Comparison of ENCODE assay signal across 1 cellular context in genomic region chr12:109277899-109278762, GRCh38.
A peak's percentile ranks its signal among the peaks of the same experiment; 100 is the strongest.
TF ChIP-seq lines count a peak whose summit lies in the region.

No MANE protein-coding gene starts in this region.

TF ChIP-seq in HepG2, 621 proteins besides CTCF, POLR2A, EP300 and RAD21 (continued from another document and continues in another):
- TF ChIP-seq ZBED4 (CRISPR knock-in tag; IDR thresholded peaks at IDR 0.05; ENCODE audit: borderline replicate concordance): no peak
- TF ChIP-seq ZNF619 (CRISPR knock-in tag; IDR thresholded peaks at IDR 0.05): no peak
- peak; percentile 62; the same call in 1 of the 2 replicates for TF ChIP-seq MIER2 (CRISPR knock-in tag; IDR thresholded peaks at IDR 0.05)
- TF ChIP-seq ZNF598 (CRISPR knock-in tag; IDR thresholded peaks at IDR 0.05; ENCODE audit: borderline replicate concordance): no peak
- TF ChIP-seq ZNF740 (CRISPR knock-in tag; IDR thresholded peaks at IDR 0.05): no peak
- no peak for TF ChIP-seq ZNF784 (CRISPR knock-in tag; IDR thresholded peaks at IDR 0.05; ENCODE audit: borderline replicate concordance)
- 0 out of 2 replicates have a peak, but pooled peaks have one; percentile 52 for TF ChIP-seq ZNF362 (CRISPR knock-in tag; IDR thresholded peaks at IDR 0.05; ENCODE audit: borderline replicate concordance)
- TF ChIP-seq JUND (CRISPR knock-in tag; IDR thresholded peaks at IDR 0.05): peak; percentile 66
- 0 out of 2 replicates have a peak, but pooled peaks have one; percentile 29 for TF ChIP-seq KLF11 (CRISPR knock-in tag; IDR thresholded peaks at IDR 0.05)
- no peak for TF ChIP-seq YEATS4 (CRISPR knock-in tag; IDR thresholded peaks at IDR 0.05; ENCODE audit: borderline replicate concordance)
- no peak for TF ChIP-seq IRX3 (CRISPR knock-in tag; IDR thresholded peaks at IDR 0.05; ENCODE audit: borderline replicate concordance, low read depth)
- peak; percentile 72 for TF ChIP-seq IRF2 (CRISPR knock-in tag; IDR thresholded peaks at IDR 0.05)
- no peak for TF ChIP-seq CBX2 (IDR thresholded peaks at IDR 0.05; ENCODE audit: low read depth, low read length)
- TF ChIP-seq CBX2 (CRISPR knock-in tag; IDR thresholded peaks at IDR 0.05; ENCODE audit: low read depth): no peak
- TF ChIP-seq ZNF839 (CRISPR knock-in tag; IDR thresholded peaks at IDR 0.05; ENCODE audit: borderline replicate concordance): no peak
- no peak for TF ChIP-seq MBD4 (IDR thresholded peaks at IDR 0.05; ENCODE audit: borderline replicate concordance, low read length)
- no peak for TF ChIP-seq JUNB (CRISPR knock-in tag; IDR thresholded peaks at IDR 0.05; ENCODE audit: borderline replicate concordance)
- peak; percentile 42; the same call in 1 of the 2 replicates for TF ChIP-seq TGIF2 (CRISPR knock-in tag; IDR thresholded peaks at IDR 0.05)
- no peak for TF ChIP-seq RBFOX2 (IDR thresholded peaks at IDR 0.05; ENCODE audit: low read depth, low read length)
- TF ChIP-seq NAIF1 (CRISPR knock-in tag; IDR thresholded peaks at IDR 0.05; ENCODE audit: borderline replicate concordance): no peak
- TF ChIP-seq TBX3 (IDR thresholded peaks at IDR 0.05; ENCODE audit: borderline replicate concordance): no peak
- TF ChIP-seq TARDBP (CRISPR knock-in tag; IDR thresholded peaks at IDR 0.05): peak; percentile 82
- TF ChIP-seq TRAFD1 (CRISPR knock-in tag; IDR thresholded peaks at IDR 0.05; ENCODE audit: borderline replicate concordance): no peak
- TF ChIP-seq ZSCAN9 (CRISPR knock-in tag; IDR thresholded peaks at IDR 0.05; ENCODE audit: borderline replicate concordance): no peak; the same call in 1 of the 2 replicates
- TF ChIP-seq FOXA1 (IDR thresholded peaks at IDR 0.05): peak; percentile 31; the same call in 1 of the 2 replicates
- peak; percentile 88 for TF ChIP-seq FOXA1 (CRISPR knock-in tag; IDR thresholded peaks at IDR 0.05)
- no peak for TF ChIP-seq YY1 (IDR thresholded peaks at IDR 0.05; ENCODE audit: insufficient read depth, insufficient replicate concordance, low read depth, low read length)
- peak; percentile 78 for TF ChIP-seq HOXA3 (CRISPR knock-in tag; IDR thresholded peaks at IDR 0.05)
- TF ChIP-seq ZBTB10 (CRISPR knock-in tag; IDR thresholded peaks at IDR 0.05; ENCODE audit: borderline replicate concordance): no peak
- TF ChIP-seq ZNF672 (CRISPR knock-in tag; IDR thresholded peaks at IDR 0.05): no peak
- no peak for TF ChIP-seq ZSCAN12 (CRISPR knock-in tag; IDR thresholded peaks at IDR 0.05)
- TF ChIP-seq ZEB1 (IDR thresholded peaks at IDR 0.05; ENCODE audit: insufficient replicate concordance, low read depth): no peak
- no peak for TF ChIP-seq CREB3 (CRISPR knock-in tag; IDR thresholded peaks at IDR 0.05)
- peak; percentile 89 for TF ChIP-seq NCOA2 (CRISPR knock-in tag; IDR thresholded peaks at IDR 0.05)
- no peak for TF ChIP-seq ZNF382 (CRISPR knock-in tag; IDR thresholded peaks at IDR 0.05; ENCODE audit: borderline replicate concordance)
- no peak for TF ChIP-seq HOXA5 (CRISPR knock-in tag; IDR thresholded peaks at IDR 0.05)
- TF ChIP-seq MEIS1 (CRISPR knock-in tag; IDR thresholded peaks at IDR 0.05; ENCODE audit: borderline replicate concordance): no peak
- TF ChIP-seq ZNF468 (CRISPR knock-in tag; IDR thresholded peaks at IDR 0.05): no peak
- peak; percentile 81 for TF ChIP-seq ZNF331 (CRISPR knock-in tag; IDR thresholded peaks at IDR 0.05)
- TF ChIP-seq ZNF512 (CRISPR knock-in tag; IDR thresholded peaks at IDR 0.05): no peak
- TF ChIP-seq ZNF225 (CRISPR knock-in tag; IDR thresholded peaks at IDR 0.05): no peak
- no peak; the same call in 1 of the 2 replicates for TF ChIP-seq PBX2 (CRISPR knock-in tag; IDR thresholded peaks at IDR 0.05)
- peak; percentile 87 for TF ChIP-seq SRF (IDR thresholded peaks at IDR 0.05; ENCODE audit: low read depth, low read length)
- no peak for TF ChIP-seq ZNF317 (CRISPR knock-in tag; IDR thresholded peaks at IDR 0.05)
- no peak for TF ChIP-seq NFKB2 (CRISPR knock-in tag; IDR thresholded peaks at IDR 0.05; ENCODE audit: borderline replicate concordance)
- no peak for TF ChIP-seq ZNF34 (CRISPR knock-in tag; IDR thresholded peaks at IDR 0.05; ENCODE audit: borderline replicate concordance)
- TF ChIP-seq MAFF (IDR thresholded peaks at IDR 0.05; ENCODE audit: low read depth, low read length): no peak
- TF ChIP-seq ZFP37 (CRISPR knock-in tag; IDR thresholded peaks at IDR 0.05; ENCODE audit: borderline replicate concordance): no peak
- TF ChIP-seq ELF1 (CRISPR knock-in tag; IDR thresholded peaks at IDR 0.05): peak; percentile 19; the same call in 1 of the 2 replicates
- no peak for TF ChIP-seq JARID2 (CRISPR knock-in tag; IDR thresholded peaks at IDR 0.05; ENCODE audit: insufficient replicate concordance)
- TF ChIP-seq PRDM15 (CRISPR knock-in tag; IDR thresholded peaks at IDR 0.05): no peak
